Comparison of ENCODE assay signal across 21 cellular contexts in the genomic region with DNA sequence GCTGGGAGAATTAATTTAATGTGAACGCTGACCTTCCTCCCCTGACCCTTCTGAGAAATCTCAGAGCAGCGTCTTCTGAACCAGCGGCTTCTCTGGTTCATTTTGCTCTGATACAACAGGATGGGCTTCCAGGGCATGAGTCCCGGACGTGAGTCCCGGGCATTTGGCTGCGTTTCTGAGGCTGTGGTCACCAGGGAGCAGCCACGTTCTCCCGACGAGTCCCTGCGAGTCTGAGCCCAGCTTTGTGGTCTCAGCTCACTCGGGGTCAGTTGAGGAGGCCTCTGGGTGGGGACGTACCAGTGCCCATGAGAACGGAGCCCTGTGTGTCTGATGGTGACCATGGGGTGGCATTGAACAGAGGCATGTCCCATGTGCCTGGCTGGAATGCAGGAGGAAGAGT. TPM values are rescaled to one million over a fixed set of nuclear protein-coding genes. Genes with fewer than 3 reads are reported as not detected.
DNase-seq lines count a peak whose midpoint lies in the region; ATAC-seq, FAIRE-seq and TF ChIP-seq lines count a peak whose summit lies in the region.
"Had no signal": no experiment of that assay in that cellular context is flagged by ENCODE, and none has a peak within 500 bp of the region (broad histone marks: within the 10 kb centered on the region; RNA-seq: fewer than 3 reads in every experiment).

No MANE protein-coding gene starts in this region.

- no peak overlapping the region for H3K9ac ChIP-seq in kidney (ENCODE audit: low read length in 2 of 2)

- TF ChIP-seq POLR2A in ovary (IDR thresholded peaks at IDR 0.05) (peak; percentile 15), suprapubic skin (IDR thresholded peaks at IDR 0.05) (no peak)

- H3K4me3 ChIP-seq in kidney (ENCODE audit: low read length in 2 of 2) (no peak overlapping the region), ovary (no peak overlapping the region), suprapubic skin (no peak overlapping the region)
- H3K4me3 ChIP-seq: GM12878, HAP-1 had no signal

- no peak for ATAC-seq in GM19452 (IDR thresholded peaks at IDR 0.05; ENCODE audit: unreplicated experiment)
- ATAC-seq: GM12878 had no signal

- H3K27ac ChIP-seq in kidney (ENCODE audit: low read depth in 2 of 2, low read length in 2 of 2) (no peak overlapping the region), ovary (no peak overlapping the region), suprapubic skin (no peak overlapping the region)

- no peak overlapping the region for H3K27ac Mint-ChIP-seq in osteocyte (ENCODE audit: unreplicated experiment)
- H3K27ac Mint-ChIP-seq: CD4-positive, CD25-positive, alpha-beta regulatory T cell had no signal

- no peaks in the 10 kb centered on the region for H3K36me3 ChIP-seq in kidney (ENCODE audit: control insufficient read depth in 1 of 2, insufficient read depth in 2 of 2, low read length in 2 of 2)
- no peaks in the 10 kb centered on the region for H3K36me3 ChIP-seq in ovary
- H3K36me3 ChIP-seq in suprapubic skin, result peaks cover 4% of the 10 kb centered on the region
- H3K36me3 ChIP-seq: BE2C, HAP-1 had no signal

- intact Hi-C loops in kidney (cut with DNase I), result no loop called here
- intact Hi-C loops in ovary (cut with DNase I), result no loop called here

- DNase-seq in activated effector memory CD4-positive, alpha-beta T cell treated with anti-CD3 and anti-CD28 coated beads, Interleukin-2, amount 50 U/mL, for 16 hours, result peak; percentile 21
- no peak for DNase-seq in activated effector memory CD4-positive, alpha-beta T cell treated with Interleukin-2 at 50 U/mL for 16 hours
- DNase-seq in kidney, result peak; percentile 43
- peak in 1 of 5 donors; percentile 21 for DNase-seq in ovary
- DNase-seq in suprapubic skin (ENCODE audit: low spot score in 2 of 2), result peak; percentile 42 to 43
- no peak for DNase-seq in osteocyte (ENCODE audit: extremely low spot score, unreplicated experiment)
- no peak for DNase-seq in NCI-H226
- DNase-seq: ACHN; BE2C; C1 segment of cervical spinal cord; CD4-positive, CD25-positive, alpha-beta regulatory T cell; CD8-positive, alpha-beta memory T cell; COR-L47; DMS 273 treated with DMSO at 0.1 percent for 48 hours; DMS53; DND-41; EL had no signal

- H3K27me3 ChIP-seq in ovary (no peaks in the 10 kb centered on the region), suprapubic skin (no peaks in the 10 kb centered on the region)
- H3K27me3 ChIP-seq: BE2C had no signal

- peaks cover 8% of the 10 kb centered on the region for H3K36me3 Mint-ChIP-seq in osteocyte (ENCODE audit: unreplicated experiment)

- H3K4me1 ChIP-seq in kidney (ENCODE audit: control insufficient read depth in 1 of 2, insufficient read depth in 1 of 2, low read depth in 1 of 2, low read length in 2 of 2) (no peaks in the 10 kb centered on the region), ovary (ENCODE audit: insufficient read depth) (no peaks in the 10 kb centered on the region), suprapubic skin (no peaks in the 10 kb centered on the region)
- H3K4me1 ChIP-seq: BE2C, HAP-1 had no signal

- TF ChIP-seq EP300 in ovary (IDR thresholded peaks at IDR 0.05) (no peak), suprapubic skin (IDR thresholded peaks at IDR 0.05) (no peak)

- no peak overlapping the region for H3K4me3 Mint-ChIP-seq in osteocyte (ENCODE audit: unreplicated experiment)
- H3K4me3 Mint-ChIP-seq: CD4-positive, CD25-positive, alpha-beta regulatory T cell; CD8-positive, alpha-beta memory T cell had no signal

- TF ChIP-seq CTCF in kidney (IDR thresholded peaks at IDR 0.05; ENCODE audit: borderline replicate concordance, extremely low read depth, insufficient read depth) (no peak), ovary (IDR thresholded peaks at IDR 0.05) (no peak), suprapubic skin (IDR thresholded peaks at IDR 0.05) (no peak), osteocyte (IDR thresholded peaks at IDR 0.05) (no peak)

- no peaks in the 10 kb centered on the region for H3K9me3 ChIP-seq in kidney (ENCODE audit: control insufficient read depth in 1 of 2, low read length in 2 of 2)
- no peaks in the 10 kb centered on the region for H3K9me3 ChIP-seq in ovary
- no peaks in the 10 kb centered on the region for H3K9me3 ChIP-seq in suprapubic skin
- H3K9me3 ChIP-seq: BE2C had no signal

- WGBS in ovary, 3 donors, result 82 to 87% (median 83%) methylated on average over 14 of the region's 14 CpGs
- WGBS in suprapubic skin, result 92% methylated on average over 14 of the region's 14 CpGs

- no peaks in the 10 kb centered on the region for H3K4me1 Mint-ChIP-seq in osteocyte (ENCODE audit: unreplicated experiment)

- no peak for FAIRE-seq in kidney (lab: Jason Lieb, UNC)
- FAIRE-seq: A204.1, GM12878 had no signal

- H3K27me3 Mint-ChIP-seq in osteocyte (ENCODE audit: unreplicated experiment), result no peaks in the 10 kb centered on the region
- H3K27me3 Mint-ChIP-seq: CD4-positive, CD25-positive, alpha-beta regulatory T cell had no signal

- H3K9me3 Mint-ChIP-seq in osteocyte (ENCODE audit: unreplicated experiment), result peaks cover 4% of the 10 kb centered on the region
- H3K9me3 Mint-ChIP-seq: CD8-positive, alpha-beta memory T cell had no signal

RNA-seq across cellular contexts. Expression of a gene that starts 17.7 kb away (rescaled TPM):
- total RNA-seq in kidney (30.0 TPM), ovary (10 to 100 TPM; 21.7 to 37.1 (median 29.9) TPM), suprapubic skin (10 to 100 TPM; 15.0 to 46.6 (median 34.4) TPM), osteocyte (15.2 and 16.1 TPM in 2 replicates)
- polyA plus RNA-seq in kidney (ENCODE audit: insufficient read depth, low read depth, low replicate concordance) (14.5 TPM), ovary (10 to 100 TPM in 1 of 2 donors, 1 to 10 TPM in 1; 3.5 to 11.9 TPM)

RNA-seq across cellular contexts. Expression of a gene that starts 24.6 kb away (rescaled TPM):
- total RNA-seq in kidney (13.0 TPM), ovary (10 to 100 TPM in 4 of 7 donors, 1 to 10 TPM in 3; 3.7 to 14.5 (median 11.1) TPM), suprapubic skin (10 to 100 TPM in 2 of 4 donors, 1 to 10 TPM in 2; 9.2 to 22.4 (median 12.4) TPM), osteocyte (8.1 TPM in 2 replicates)
- polyA plus RNA-seq in kidney (ENCODE audit: insufficient read depth, low read depth, low replicate concordance) (4.7 TPM), ovary (1 to 10 TPM; 2.8 to 5.8 TPM)

RNA-seq across cellular contexts. Expression of a gene that starts 40.5 kb away (rescaled TPM):
- total RNA-seq in kidney, result 6.0 TPM
- 0.73 TPM for polyA plus RNA-seq in kidney (ENCODE audit: insufficient read depth, low read depth, low replicate concordance)
- total RNA-seq in ovary, result 10 to 100 TPM in 2 of 7 donors, 1 to 10 TPM in 5; 2.2 to 12.6 (median 8.0) TPM
- 1 to 10 TPM in 1 of 2 donors, under 1 TPM in 1; 0.18 to 2.3 TPM for polyA plus RNA-seq in ovary
- total RNA-seq in suprapubic skin, result 1 to 10 TPM; 2.5 to 3.6 (median 3.0) TPM
- 1.6 TPM in 2 replicates for total RNA-seq in osteocyte
- polyA plus RNA-seq: CD4-positive, CD25-positive, alpha-beta regulatory T cell; CD8-positive, alpha-beta memory T cell had no signal

RNA-seq across cellular contexts. Expression of a gene that starts 50.1 kb away (rescaled TPM):
- total RNA-seq in kidney (221 TPM), ovary (100 to 1,000 TPM; 129 to 256 (median 171) TPM), suprapubic skin (100 to 1,000 TPM; 384 to 510 (median 421) TPM), osteocyte (150 and 166 TPM in 2 replicates)
- polyA plus RNA-seq in kidney (ENCODE audit: insufficient read depth, low read depth, low replicate concordance) (410 TPM), ovary (100 to 1,000 TPM in 1 of 2 donors, 10 to 100 TPM in 1; 17.7 to 228 TPM)

Comparison
In these comparisons a context has a peak if more than half of its experiments do, and no peak if none do; other contexts are left out.
1. DNase-seq: peak in activated effector memory CD4-positive, alpha-beta T cell treated with anti-CD3 and anti-CD28 coated beads, Interleukin-2, amount 50 U/mL, for 16 hours (single experiment), kidney (single experiment) and suprapubic skin (2 of 2); none in activated effector memory CD4-positive, alpha-beta T cell treated with Interleukin-2 at 50 U/mL for 16 hours (single experiment), osteocyte (single experiment) and NCI-H226 (single experiment).